ENCODE assay signal across 14 cellular contexts in genomic region chr2:190607014-190607597, GRCh38. TPM values are rescaled to one million over a fixed set of nuclear protein-coding genes. Genes with fewer than 3 reads are reported as not detected.
DNase-seq lines count a peak whose midpoint lies in the region; ATAC-seq, FAIRE-seq and TF ChIP-seq lines count a peak whose summit lies in the region.
"Had no signal": no experiment of that assay in that cellular context is flagged by ENCODE, and none has a peak within 500 bp of the region (broad histone marks: within the 10 kb centered on the region; RNA-seq: fewer than 3 reads in every experiment).

No MANE protein-coding gene starts in this region.

- CTCF ChIA-PET in HCT116 (lab: Charles Lee), result no interaction called here

- no peaks in the 10 kb centered on the region for H3K27me3 ChIP-seq in HCT116 (ENCODE audit: insufficient read depth, low read length)
- H3K27me3 ChIP-seq in fibroblast of lung (ENCODE audit: control insufficient read depth, insufficient read depth, low read length), result no peaks in the 10 kb centered on the region
- H3K27me3 ChIP-seq: pancreas, SJCRH30 had no signal

- H3K4me2 ChIP-seq in HCT116 (ENCODE audit: low read length) (peak overlapping the region; percentile 81), fibroblast of lung (ENCODE audit: extremely low read depth, insufficient read depth, low read length) (no peak overlapping the region)

- H3K9ac ChIP-seq in HCT116 (ENCODE audit: low read length) (peak overlapping the region; percentile 68), fibroblast of lung (ENCODE audit: insufficient read depth, low read length) (no peak overlapping the region)

- no peak for FAIRE-seq in GM12892 (lab: Jason Lieb, UNC)
- FAIRE-seq: GM18507, pancreas had no signal

- RAD21 ChIA-PET in HCT116 (lab: Charles Lee; ENCODE audit: low non-redundant PET in 1 of 2, low total read pairs in 2 of 2, uncharacterized antibody in 2 of 2, unreplicated experiment in 2 of 2), result no interaction called here

- peaks cover 41 to 84% of the 10 kb centered on the region in 2 experiments for H3K4me1 ChIP-seq in HCT116 (ENCODE audit: control insufficient read depth in 1 of 2, insufficient read depth in 2 of 2, low read length in 2 of 2)
- H3K4me1 ChIP-seq in fibroblast of lung (ENCODE audit: control insufficient read depth, extremely low read depth, insufficient read depth, low read length), result no peaks in the 10 kb centered on the region
- H3K4me1 ChIP-seq: pancreas had no signal

- H3K9me2 ChIP-seq in HCT116 (ENCODE audit: insufficient read depth), result no peaks in the 10 kb centered on the region

- intact Hi-C loops in HCT116 (cut with micrococcal nuclease) (loop anchor here (2.0 kb wide), 1 partner anchor 72 kb away; the partner anchor contains the start of gene NEMP2), sciatic nerve (cut with DNase I) (no loop called here)

- H3K36me3 ChIP-seq in HCT116 (ENCODE audit: control insufficient read depth in 1 of 2, insufficient read depth in 2 of 2, low read length in 2 of 2), result no peaks in the 10 kb centered on the region
- no peaks in the 10 kb centered on the region for H3K36me3 ChIP-seq in fibroblast of lung (ENCODE audit: control insufficient read depth, insufficient read depth, low read length)
- H3K36me3 ChIP-seq: pancreas, SJCRH30 had no signal

- TF ChIP-seq POLR2A in HCT116 (IDR thresholded peaks at IDR 0.05; ENCODE audit: borderline replicate concordance, extremely low read depth, insufficient read depth, insufficient read length), result peak; percentile 42
- no peak for TF ChIP-seq POLR2A in GM12892 (IDR thresholded peaks at IDR 0.05; ENCODE audit: low read depth, low read length)

- H4K20me1 ChIP-seq in HCT116 (ENCODE audit: insufficient read depth) (no peaks in the 10 kb centered on the region), fibroblast of lung (ENCODE audit: control insufficient read depth, extremely low read depth, insufficient read depth, low read length) (no peaks in the 10 kb centered on the region)

- no peak for TF ChIP-seq CTCF in HCT116 (IDR thresholded peaks at IDR 0.05 in 2 of 3, conservative IDR thresholded peaks at IDR 0.05 in 1 of 3; ENCODE audit: borderline replicate concordance in 1 of 3, insufficient read depth in 1 of 3, low read depth in 2 of 3, low read length in 2 of 3)
- no peak for TF ChIP-seq CTCF in fibroblast of lung (conservative IDR thresholded peaks at IDR 0.05 in 1 of 2, IDR thresholded peaks at IDR 0.05 in 1 of 2; ENCODE audit: low read depth in 1 of 2, low read length in 2 of 2)

- DNase-seq in HCT116 (ENCODE audit: low read depth, low spot score) (peak; percentile 60), NCI-H460 (ENCODE audit: extremely low read depth, low read depth) (peak; percentile 88), fibroblast of lung (ENCODE audit: low read depth in 2 of 2) (peak; percentile 32 to 99), sciatic nerve (ENCODE audit: low spot score) (no peak), activated gamma-delta T cell treated with Interleukin-2 at 50 U/mL for 16 hours (no peak), GM12892 (ENCODE audit: insufficient read length) (no peak)
- DNase-seq: activated B cell treated with CpG ODN at 0.5 μM for 24 hours; cerebellar nuclear complex; pancreas; stimulated activated CD4-positive, alpha-beta T cell treated with anti-CD3 and anti-CD28 coated beads, Interleukin-4, amount 100 ng/mL, for 24 hours had no signal

- H3K27ac ChIP-seq in HCT116 (ENCODE audit: low read depth, low read length) (peak overlapping the region; percentile 82), fibroblast of lung (ENCODE audit: insufficient read depth, low read length) (no peak overlapping the region)
- H3K27ac ChIP-seq: pancreas, SJCRH30 had no signal

- peak overlapping the region; percentile 62 for H2AFZ ChIP-seq in HCT116 (ENCODE audit: low read depth, low read length, poor library complexity, severe bottlenecking)
- H2AFZ ChIP-seq in fibroblast of lung (ENCODE audit: low read length), result no peak overlapping the region

- POLR2A ChIA-PET in HCT116 (lab: Charles Lee), result no interaction called here

- peak overlapping the region; percentile 22 to 55 for H3K4me3 ChIP-seq in HCT116 (replicated peaks in 1 of 2; ENCODE audit: low read depth in 1 of 2, low read length in 2 of 2)
- H3K4me3 ChIP-seq in fibroblast of lung (replicated peaks in 1 of 4; ENCODE audit: control extremely low read depth in 1 of 4, insufficient read depth in 1 of 4, low read depth in 3 of 4, low read length in 4 of 4), result no peak overlapping the region
- H3K4me3 ChIP-seq: pancreas, SJCRH30 had no signal

- 0 out of 2 replicates have a peak, but pooled peaks have one; percentile 1 for TF ChIP-seq RAD21 in HCT116 (IDR thresholded peaks at IDR 0.05; ENCODE audit: low read depth)

- ATAC-seq in HCT116, result peak; percentile 51
- peak; percentile 61 for ATAC-seq in sciatic nerve
- ATAC-seq in GM21717 (IDR thresholded peaks at IDR 0.05; ENCODE audit: unreplicated experiment), result no peak
- no peak for ATAC-seq in HG02588 (IDR thresholded peaks at IDR 0.05; ENCODE audit: unreplicated experiment)
- ATAC-seq: pancreas had no signal

- no peaks in the 10 kb centered on the region for H3K79me2 ChIP-seq in HCT116 (ENCODE audit: insufficient read depth, low read length)
- H3K79me2 ChIP-seq in fibroblast of lung (ENCODE audit: control insufficient read depth, insufficient read depth, low read length), result no peaks in the 10 kb centered on the region

- H3K9me3 ChIP-seq in HCT116 (ENCODE audit: control insufficient read depth in 1 of 2, insufficient read depth in 1 of 2, low read depth in 1 of 2, low read length in 2 of 2) (no peaks in the 10 kb centered on the region), fibroblast of lung (ENCODE audit: control insufficient read depth, insufficient read depth, low read depth, low read length) (no peaks in the 10 kb centered on the region)
- H3K9me3 ChIP-seq: pancreas had no signal

- TSS peak; percentile 81 for BruUV-seq in HCT116 (replicated peaks; lab: Mats Ljungman, UMichigan)

TF ChIP-seq in HCT116, 20 proteins besides CTCF, POLR2A, EP300 and RAD21:
- TF ChIP-seq, protein P1, sequence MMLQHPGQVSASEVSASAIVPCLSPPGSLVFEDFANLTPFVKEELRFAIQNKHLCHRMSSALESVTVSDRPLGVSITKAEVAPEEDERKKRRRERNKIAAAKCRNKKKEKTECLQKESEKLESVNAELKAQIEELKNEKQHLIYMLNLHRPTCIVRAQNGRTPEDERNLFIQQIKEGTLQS (IDR thresholded peaks at IDR 0.05), result no peak
- TF ChIP-seq SRF (IDR thresholded peaks at IDR 0.05; ENCODE audit: low read depth) (no peak), JUND (IDR thresholded peaks at IDR 0.05) (0 out of 2 replicates have a peak, but pooled peaks have one; percentile 17), SP1 (IDR thresholded peaks at IDR 0.05; ENCODE audit: low read depth) (peak; percentile 54; the same call in 1 of the 2 replicates), EZH2phosphoT487 (IDR thresholded peaks at IDR 0.05; ENCODE audit: borderline replicate concordance) (no peak), SIN3A (IDR thresholded peaks at IDR 0.05; ENCODE audit: low read depth) (peak; percentile 49), ZNF274 (IDR thresholded peaks at IDR 0.05; ENCODE audit: low read depth, low read length) (no peak), TCF7L2 (IDR thresholded peaks at IDR 0.05; ENCODE audit: borderline replicate concordance, extremely low read depth, insufficient read depth, insufficient read length) (no peak), POLR2AphosphoS5 (IDR thresholded peaks at IDR 0.05; ENCODE audit: low read depth, low read length) (peak; percentile 82), CEBPB (IDR thresholded peaks at IDR 0.05; ENCODE audit: low read depth) (no peak; the same call in 1 of the 2 replicates), CBX3 (IDR thresholded peaks at IDR 0.05; ENCODE audit: low read depth) (no peak)
- TF ChIP-seq, protein P2, sequence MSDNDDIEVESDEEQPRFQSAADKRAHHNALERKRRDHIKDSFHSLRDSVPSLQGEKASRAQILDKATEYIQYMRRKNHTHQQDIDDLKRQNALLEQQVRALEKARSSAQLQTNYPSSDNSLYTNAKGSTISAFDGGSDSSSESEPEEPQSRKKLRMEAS (IDR thresholded peaks at IDR 0.05), result 0 out of 2 replicates have a peak, but pooled peaks have one; percentile 32
TF ChIP-seq in HCT116: peak in this region for 5.

RNA-seq across cellular contexts. Expression of gene NAB1, which starts 41.8 kb away (rescaled TPM):
- total RNA-seq in HCT116 (2021; ENCODE audit: unreplicated experiment) (43.8 TPM), fibroblast of lung (46.6 and 46.7 TPM in 2 replicates), sciatic nerve (95.7 TPM)
- polyA plus RNA-seq in HCT116 (2012), result 13.1 and 19.2 TPM in 2 replicates
- total RNA-seq in NCI-H460 (2014; rRNA removed; shearing (Covaris generic)), result 29.5 and 31.8 TPM in 2 replicates
- polyA plus RNA-seq in NCI-H460 (2014; cell fraction: nucleus; rRNA removed), result 39.1 and 55.0 TPM in 2 replicates
- polyA plus RNA-seq in fibroblast of lung, result 11.3 and 18.3 TPM in 2 replicates
- polyA plus RNA-seq in fibroblast of lung (2012), result 9.3 and 13.2 TPM in 2 replicates
- polyA minus RNA-seq in fibroblast of lung (ENCODE audit: low replicate concordance), result 1.6 and 7.6 TPM in 2 replicates
- polyA plus RNA-seq in GM12892 (2012; ENCODE audit: missing spikeins), result 24.8 TPM

Comparison
In these comparisons a context has a peak if more than half of its experiments do, and no peak if none do; other contexts are left out.
1. ATAC-seq: peak in HCT116 (single experiment) and sciatic nerve (single experiment); none in GM21717 (single experiment) and HG02588 (single experiment).
2. DNase-seq: peak in HCT116 (single experiment), NCI-H460 (single experiment) and fibroblast of lung (2 of 2); none in sciatic nerve (single experiment), activated gamma-delta T cell treated with Interleukin-2 at 50 U/mL for 16 hours (single experiment) and GM12892 (single experiment).
3. H3K4me3 ChIP-seq: peak in HCT116 (2 of 2); none in fibroblast of lung (0 of 4).